Comparison of ENCODE assay signal across 1 cellular context in genomic region chr1:94068831-94069648, GRCh38.
A peak's percentile ranks its signal among the peaks of the same experiment; 100 is the strongest.
TF ChIP-seq lines count a peak whose summit lies in the region.

No MANE protein-coding gene starts in this region.

TF ChIP-seq in HepG2, 621 proteins besides CTCF, POLR2A, EP300 and RAD21 (continued from another document and continues in another):
- TF ChIP-seq ZBTB33 (CRISPR knock-in tag; IDR thresholded peaks at IDR 0.05) (no peak), ZNF563 (CRISPR knock-in tag; IDR thresholded peaks at IDR 0.05) (no peak), ZNF83 (CRISPR knock-in tag; IDR thresholded peaks at IDR 0.05; ENCODE audit: borderline replicate concordance) (no peak), STAT6 (CRISPR knock-in tag; IDR thresholded peaks at IDR 0.05; ENCODE audit: borderline replicate concordance) (no peak), IRF2 (CRISPR knock-in tag; IDR thresholded peaks at IDR 0.05) (peak; percentile 52), ZNF326 (CRISPR knock-in tag; IDR thresholded peaks at IDR 0.05; ENCODE audit: borderline replicate concordance) (no peak), ZNF282 (IDR thresholded peaks at IDR 0.05; ENCODE audit: partially characterized antibody) (no peak), ZNF513 (CRISPR knock-in tag; conservative IDR thresholded peaks at IDR 0.05) (no peak), MAFG (CRISPR knock-in tag; IDR thresholded peaks at IDR 0.05) (no peak), TAF15 (IDR thresholded peaks at IDR 0.05; ENCODE audit: low read depth, low read length, poor library complexity, severe bottlenecking) (no peak), RNF219 (CRISPR knock-in tag; IDR thresholded peaks at IDR 0.05) (no peak), ZNF44 (CRISPR knock-in tag; IDR thresholded peaks at IDR 0.05) (no peak), MIER2 (CRISPR knock-in tag; IDR thresholded peaks at IDR 0.05) (peak; percentile 77; the same call in 1 of the 2 replicates), MBD4 (IDR thresholded peaks at IDR 0.05; ENCODE audit: borderline replicate concordance, low read length) (0 out of 2 replicates have a peak, but pooled peaks have one; percentile 25), TRAFD1 (CRISPR knock-in tag; IDR thresholded peaks at IDR 0.05; ENCODE audit: borderline replicate concordance) (no peak), FOXA3 (CRISPR knock-in tag; IDR thresholded peaks at IDR 0.05) (peak; percentile 82), DMAP1 (CRISPR knock-in tag; IDR thresholded peaks at IDR 0.05) (0 out of 2 replicates have a peak, but pooled peaks have one; percentile 19), HCFC1 (IDR thresholded peaks at IDR 0.05; ENCODE audit: low read depth, low read length) (no peak), ZNF383 (CRISPR knock-in tag; IDR thresholded peaks at IDR 0.05; ENCODE audit: borderline replicate concordance) (no peak), ZNF318 (CRISPR knock-in tag; IDR thresholded peaks at IDR 0.05) (no peak), THRA (CRISPR knock-in tag; IDR thresholded peaks at IDR 0.05; ENCODE audit: borderline replicate concordance) (no peak; the same call in 1 of the 2 replicates), CSRNP2 (CRISPR knock-in tag; conservative IDR thresholded peaks at IDR 0.05; ENCODE audit: low read depth) (no peak), NR0B2 (CRISPR knock-in tag; IDR thresholded peaks at IDR 0.05) (no peak), ATAD3A (CRISPR knock-in tag; IDR thresholded peaks at IDR 0.05) (no peak), ZFP82 (CRISPR knock-in tag; IDR thresholded peaks at IDR 0.05; ENCODE audit: borderline replicate concordance) (no peak), E2F1 (CRISPR knock-in tag; IDR thresholded peaks at IDR 0.05) (no peak), GLI4 (CRISPR knock-in tag; IDR thresholded peaks at IDR 0.05; ENCODE audit: borderline replicate concordance) (no peak), YEATS2 (CRISPR knock-in tag; IDR thresholded peaks at IDR 0.05; ENCODE audit: borderline replicate concordance) (no peak), ARHGAP35 (CRISPR knock-in tag; IDR thresholded peaks at IDR 0.05; ENCODE audit: borderline replicate concordance) (no peak), KDM5A (IDR thresholded peaks at IDR 0.05; ENCODE audit: borderline replicate concordance, low read length) (no peak), MTA3 (CRISPR knock-in tag; IDR thresholded peaks at IDR 0.05) (no peak)
